In the genomic region with DNA sequence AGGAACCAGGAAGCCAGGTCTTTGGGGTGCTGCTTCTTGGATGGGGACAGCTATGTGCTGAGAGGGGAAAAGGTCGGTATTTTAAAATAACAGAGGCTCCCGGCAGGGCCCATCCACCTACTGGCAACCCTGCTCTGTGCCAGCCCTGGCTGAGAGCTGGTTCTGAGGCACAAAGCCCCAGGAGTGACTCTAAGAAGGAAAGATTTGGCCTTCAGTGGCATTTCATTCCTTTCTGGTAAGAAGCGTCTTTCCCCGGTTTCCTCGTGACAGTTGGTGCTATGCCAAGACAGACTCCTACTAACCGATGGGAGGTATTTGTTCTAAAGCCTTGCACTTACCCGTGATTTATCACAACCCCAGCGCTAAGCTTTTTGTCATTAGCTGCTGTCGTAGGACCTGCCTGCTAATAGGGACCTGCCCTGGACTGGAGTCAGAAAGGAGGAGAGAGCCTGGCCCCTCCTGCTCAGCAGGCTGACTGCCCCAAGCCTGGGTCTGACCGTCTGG, we compare ENCODE assay signal across 10 cellular contexts.
DNase-seq lines count a peak whose midpoint lies in the region; ATAC-seq and TF ChIP-seq lines count a peak whose summit lies in the region.
"Had no signal": no experiment of that assay in that cellular context is flagged by ENCODE, and none has a peak within 500 bp of the region (broad histone marks: within the 10 kb centered on the region; RNA-seq: fewer than 3 reads in every experiment).

No MANE protein-coding gene starts in this region.

- peak overlapping the region; percentile 99 for H2BK120ac ChIP-seq in mesenchymal stem cell (ENCODE audit: low read depth, low read length)

- peak overlapping the region; percentile 91 to 92 for H3K4ac ChIP-seq in mesenchymal stem cell (ENCODE audit: low read depth in 1 of 2, low read length in 2 of 2)

- H3K79me1 ChIP-seq in mesenchymal stem cell (replicated peaks; ENCODE audit: low read length, poor library complexity, severe bottlenecking), result no peaks in the 10 kb centered on the region

- no peak overlapping the region for H2AFZ ChIP-seq in mesenchymal stem cell (ENCODE audit: low read depth, low read length)

- no peaks in the 10 kb centered on the region for H3K9me3 Mint-ChIP-seq in T-helper 1 cell treated with Interleukin-12 subunit alpha and Interleukin-12 subunit beta and Interleukin-4 antibody, amounts not matched to agents 30 μg/mL and 1 μg/mL, for 36 hours

- H3K14ac ChIP-seq in mesenchymal stem cell (ENCODE audit: low read length in 2 of 2), result peak overlapping the region; percentile 83 to 88

- H3K27me3 Mint-ChIP-seq in T-helper 1 cell treated with Interleukin-12 subunit alpha and Interleukin-12 subunit beta and Interleukin-4 antibody, amounts not matched to agents 30 μg/mL and 1 μg/mL, for 36 hours (ENCODE audit: low read depth), result peaks cover 25% of the 10 kb centered on the region

- ATAC-seq in SK-N-SH treated with all-trans-retinoic acid at 6 μM for 48 hours, result no peak

- H3K4me3 ChIP-seq in mesenchymal stem cell (ENCODE audit: insufficient read depth in 1 of 2, low read depth in 1 of 2, low read length in 2 of 2), result no peak overlapping the region
- no peak overlapping the region for H3K4me3 ChIP-seq in uterus

- H3K36me3 Mint-ChIP-seq in T-helper 1 cell treated with Interleukin-12 subunit alpha and Interleukin-12 subunit beta and Interleukin-4 antibody, amounts not matched to agents 30 μg/mL and 1 μg/mL, for 36 hours (ENCODE audit: low read depth), result no peaks in the 10 kb centered on the region

- peak overlapping the region; percentile 68 for H3K9ac ChIP-seq in mesenchymal stem cell (ENCODE audit: low read length)

- H3K36me3 ChIP-seq in mesenchymal stem cell (ENCODE audit: control insufficient read depth in 1 of 2, insufficient read depth in 2 of 2, low read depth in 1 of 2, low read length in 2 of 2) (no peaks in the 10 kb centered on the region), uterus (no peaks in the 10 kb centered on the region)

- H4K91ac ChIP-seq in mesenchymal stem cell (ENCODE audit: low read length), result peak overlapping the region; percentile 95

- H3K4me3 Mint-ChIP-seq in T-helper 1 cell treated with Interleukin-12 subunit alpha and Interleukin-12 subunit beta and Interleukin-4 antibody, amounts not matched to agents 30 μg/mL and 1 μg/mL, for 36 hours, result no peak overlapping the region

- no peaks in the 10 kb centered on the region for H3K9me3 ChIP-seq in mesenchymal stem cell (ENCODE audit: control insufficient read depth, low read length)
- no peaks in the 10 kb centered on the region for H3K9me3 ChIP-seq in uterus

- peak overlapping the region in 1 of 2 experiments; percentile 46 for H3K23ac ChIP-seq in mesenchymal stem cell (ENCODE audit: low read length in 2 of 2)

- H3K4me2 ChIP-seq in mesenchymal stem cell (ENCODE audit: low read length, poor library complexity, severe bottlenecking), result no peak overlapping the region

- intact Hi-C loops in uterus (cut with DNase I; ENCODE audit: low total_unique reads), result no loop called here

- H2BK5ac ChIP-seq in mesenchymal stem cell (ENCODE audit: low read depth, low read length, poor library complexity, severe bottlenecking), result no peak overlapping the region

- H4K8ac ChIP-seq in mesenchymal stem cell (ENCODE audit: low read length), result peak overlapping the region; percentile 94

- H2BK15ac ChIP-seq in mesenchymal stem cell (ENCODE audit: low read depth, poor library complexity, severe bottlenecking), result peak overlapping the region; percentile 98

- DNase-seq in T-helper 1 cell, result no peak
- peak in 32 of 61 donors; percentile 14 to 80 (median 38) for DNase-seq in caudate nucleus (lab: John Stamatoyannopoulos, UW)
- DNase-seq in mesenchymal stem cell, result peak; percentile 83
- peak; percentile 71 to 85 for DNase-seq in uterus
- no peak for DNase-seq in SW480 (ENCODE audit: low spot score)
- DNase-seq in NOMO-1 treated with DMSO at 0.1 percent for 48 hours (lab: John Stamatoyannopoulos, UW; ENCODE audit: unreplicated experiment), result no peak
- DNase-seq: AML-193, Karpas-422 had no signal

- H3K27me3 ChIP-seq in mesenchymal stem cell (ENCODE audit: control insufficient read depth in 1 of 2, insufficient read depth in 1 of 2, low read length in 2 of 2), result peaks cover 0 to 35% of the 10 kb centered on the region in 2 experiments
- no peaks in the 10 kb centered on the region for H3K27me3 ChIP-seq in uterus

- H3K18ac ChIP-seq in mesenchymal stem cell (ENCODE audit: low read depth in 1 of 2, low read length in 2 of 2), result peak overlapping the region; percentile 89 to 93

- WGBS in mesenchymal stem cell, result 48% methylated on average over 10 of the region's 10 CpGs

- H2BK12ac ChIP-seq in mesenchymal stem cell (ENCODE audit: low read length in 2 of 2), result peak overlapping the region; percentile 75 to 87

- H3K4me1 ChIP-seq in mesenchymal stem cell (ENCODE audit: control insufficient read depth, insufficient read depth, low read depth, low read length) (peaks cover 9% of the 10 kb centered on the region), uterus (peaks cover 26 to 45% of the 10 kb centered on the region in 2 donors)

- H3K27ac Mint-ChIP-seq in T-helper 1 cell treated with Interleukin-12 subunit alpha and Interleukin-12 subunit beta and Interleukin-4 antibody, amounts not matched to agents 30 μg/mL and 1 μg/mL, for 36 hours, result peak overlapping the region; percentile 9

- H3K27ac ChIP-seq in caudate nucleus (ENCODE audit: low read depth, low read length) (peak overlapping the region; percentile 79), mesenchymal stem cell (ENCODE audit: low read length, poor library complexity, severe bottlenecking) (no peak overlapping the region), uterus (peak overlapping the region; percentile 92)

- no peak for TF ChIP-seq POLR2A in uterus (IDR thresholded peaks at IDR 0.05)

- no peak overlapping the region for H2AK5ac ChIP-seq in mesenchymal stem cell (ENCODE audit: low read length, severe bottlenecking)

- no peak for TF ChIP-seq CTCF in uterus (IDR thresholded peaks at IDR 0.05)

- H3K4me1 Mint-ChIP-seq in T-helper 1 cell treated with Interleukin-12 subunit alpha and Interleukin-12 subunit beta and Interleukin-4 antibody, amounts not matched to agents 30 μg/mL and 1 μg/mL, for 36 hours (ENCODE audit: low read depth), result peaks cover 37% of the 10 kb centered on the region

TF ChIP-seq in SK-N-SH treated with all-trans-retinoic acid at 6 μM for 48 hours, 23 proteins besides CTCF, POLR2A, EP300 and RAD21:
- no peak for TF ChIP-seq ZFP30 (CRISPR knock-in tag; IDR thresholded peaks at IDR 0.05)
- TF ChIP-seq CSDC2 (CRISPR knock-in tag; IDR thresholded peaks at IDR 0.05), result no peak
- TF ChIP-seq TOX (CRISPR knock-in tag; IDR thresholded peaks at IDR 0.05; ENCODE audit: borderline replicate concordance), result no peak
- TF ChIP-seq ZNF70 (CRISPR knock-in tag; IDR thresholded peaks at IDR 0.05), result no peak
- no peak for TF ChIP-seq POU6F1 (CRISPR knock-in tag; IDR thresholded peaks at IDR 0.05; ENCODE audit: borderline replicate concordance, low read depth)
- no peak for TF ChIP-seq GLIS3 (CRISPR knock-in tag; IDR thresholded peaks at IDR 0.05)
- no peak for TF ChIP-seq PATZ1 (CRISPR knock-in tag; IDR thresholded peaks at IDR 0.05; ENCODE audit: borderline replicate concordance)
- TF ChIP-seq BACH2 (CRISPR knock-in tag; IDR thresholded peaks at IDR 0.05; ENCODE audit: borderline replicate concordance), result no peak
- no peak for TF ChIP-seq ARNTL (CRISPR knock-in tag; IDR thresholded peaks at IDR 0.05; ENCODE audit: borderline replicate concordance, low read depth)
- no peak for TF ChIP-seq TCF4 (CRISPR knock-in tag; IDR thresholded peaks at IDR 0.05; ENCODE audit: borderline replicate concordance)
- no peak for TF ChIP-seq ISL1 (CRISPR knock-in tag; IDR thresholded peaks at IDR 0.05)
- no peak for TF ChIP-seq ZFP3 (CRISPR knock-in tag; IDR thresholded peaks at IDR 0.05)

Comparison
In these comparisons a context has a peak if more than half of its experiments do, and no peak if none do; other contexts are left out.
1. DNase-seq: peak in caudate nucleus (32 of 61), mesenchymal stem cell (single experiment) and uterus (2 of 2); none in T-helper 1 cell (0 of 5), SW480 (single experiment) and NOMO-1 treated with DMSO at 0.1 percent for 48 hours (single experiment).